ENCODE assay signal across 12 cellular contexts in genomic region chr2:145800201-145801091, GRCh38.
DNase-seq lines count a peak whose midpoint lies in the region; TF ChIP-seq lines count a peak whose summit lies in the region.
"Had no signal": no experiment of that assay in that cellular context is flagged by ENCODE, and none has a peak within 500 bp of the region (broad histone marks: within the 10 kb centered on the region; RNA-seq: fewer than 3 reads in every experiment).

No MANE protein-coding gene starts in this region.

- DNase-seq in GM12864 (ENCODE audit: low read depth): peak; percentile 7
- DNase-seq in NCI-H1417 (lab: John Stamatoyannopoulos, UW): peak in 2 of 3 experiments; percentile 68 to 95
- peak; percentile 59 for DNase-seq in dermis blood vessel endothelial cell
- DNase-seq in lung microvascular endothelial cell (ENCODE audit: low read depth in 2 of 2): peak; percentile 3 to 46
- DNase-seq in stimulated activated naive CD4-positive, alpha-beta T cell (lab: John Stamatoyannopoulos, UW): no peak
- DNase-seq in activated CD8-positive, alpha-beta memory T cell treated with anti-CD3 and anti-CD28 coated beads, Interleukin-2, amount 50 U/mL, for 48 hours: no peak
- DNase-seq in stimulated activated CD4-positive, alpha-beta T cell treated with anti-CD3 and anti-CD28 coated beads, Interleukin-4, amount 100 ng/mL, for 24 hours: no peak
- DNase-seq: activated CD4-positive, alpha-beta memory T cell treated with anti-CD3 and anti-CD28 coated beads, Interleukin-2, amount 10 ng/mL, durations not matched to agents 7 days and 5 days; activated naive CD4-positive, alpha-beta T cell; CD4-positive, alpha-beta memory T cell; immature natural killer cell; MV-4-11 had no signal

- H3K4me3 ChIP-seq in GM12864 (ENCODE audit: low read depth, low read length): no peak overlapping the region

- TF ChIP-seq CTCF in GM12864 (IDR thresholded peaks at IDR 0.05; ENCODE audit: low read depth, low read length, missing control alignments): no peak

Comparison
In these comparisons a context has a peak if more than half of its experiments do, and no peak if none do; other contexts are left out.
1. DNase-seq: peak in GM12864 (single experiment), NCI-H1417 (2 of 3), dermis blood vessel endothelial cell (single experiment) and lung microvascular endothelial cell (2 of 2); none in stimulated activated naive CD4-positive, alpha-beta T cell (0 of 6), activated CD8-positive, alpha-beta memory T cell treated with anti-CD3 and anti-CD28 coated beads, Interleukin-2, amount 50 U/mL, for 48 hours (single experiment) and stimulated activated CD4-positive, alpha-beta T cell treated with anti-CD3 and anti-CD28 coated beads, Interleukin-4, amount 100 ng/mL, for 24 hours (single experiment).